Comparison of ENCODE assay signal across 1 cellular context in genomic region chr4:56049428-56050212, GRCh38.
TF ChIP-seq lines count a peak whose summit lies in the region.

No MANE protein-coding gene starts in this region.

TF ChIP-seq in HepG2, 621 proteins besides CTCF, POLR2A, EP300 and RAD21 (continued from another document and continues in another):
- TF ChIP-seq ZBTB40 (IDR thresholded peaks at IDR 0.05) (no peak), ZBTB40 (CRISPR knock-in tag; IDR thresholded peaks at IDR 0.05) (no peak), NFAT5 (CRISPR knock-in tag; IDR thresholded peaks at IDR 0.05) (no peak), ZNF629 (CRISPR knock-in tag; conservative IDR thresholded peaks at IDR 0.05) (no peak), FOXP1 (IDR thresholded peaks at IDR 0.05) (no peak), FOXP1 (CRISPR knock-in tag; IDR thresholded peaks at IDR 0.05) (no peak), SMYD3 (CRISPR knock-in tag; IDR thresholded peaks at IDR 0.05) (no peak), SETDB1 (CRISPR knock-in tag; IDR thresholded peaks at IDR 0.05; ENCODE audit: borderline replicate concordance) (no peak), PHF8 (CRISPR knock-in tag; IDR thresholded peaks at IDR 0.05) (no peak), JARID2 (CRISPR knock-in tag; IDR thresholded peaks at IDR 0.05; ENCODE audit: insufficient replicate concordance) (no peak), ZNF501 (CRISPR knock-in tag; IDR thresholded peaks at IDR 0.05) (peak; percentile 44; the same call in 1 of the 2 replicates), THAP9 (CRISPR knock-in tag; IDR thresholded peaks at IDR 0.05; ENCODE audit: borderline replicate concordance) (no peak), ZBTB7B (CRISPR knock-in tag; IDR thresholded peaks at IDR 0.05) (no peak; the same call in 1 of the 2 replicates), TARDBP (CRISPR knock-in tag; IDR thresholded peaks at IDR 0.05) (0 out of 2 replicates have a peak, but pooled peaks have one; percentile 19), AGO2 (optimal IDR thresholded peaks at IDR 0.05; ENCODE audit: low read depth, low read length) (no peak), ZNF777 (CRISPR knock-in tag; IDR thresholded peaks at IDR 0.05) (peak; percentile 93), FOXM1 (CRISPR knock-in tag; IDR thresholded peaks at IDR 0.05) (no peak), ZNF331 (CRISPR knock-in tag; IDR thresholded peaks at IDR 0.05) (peak; percentile 25; the same call in 1 of the 2 replicates), ZSCAN21 (CRISPR knock-in tag; IDR thresholded peaks at IDR 0.05; ENCODE audit: borderline replicate concordance) (no peak), SNAPC4 (CRISPR knock-in tag; IDR thresholded peaks at IDR 0.05) (no peak), POGK (CRISPR knock-in tag; conservative IDR thresholded peaks at IDR 0.05) (no peak), ZBTB33 (CRISPR knock-in tag; IDR thresholded peaks at IDR 0.05) (no peak), NKX3-1 (CRISPR knock-in tag; IDR thresholded peaks at IDR 0.05) (no peak), TCF7L2 (IDR thresholded peaks at IDR 0.05; ENCODE audit: low read depth, low read length) (no peak), BORCS8-MEF2B (CRISPR knock-in tag; IDR thresholded peaks at IDR 0.05) (peak; percentile 17; the same call in 1 of the 2 replicates), NR1H2 (CRISPR knock-in tag; IDR thresholded peaks at IDR 0.05; ENCODE audit: borderline replicate concordance, low read depth) (no peak), KDM4B (CRISPR knock-in tag; IDR thresholded peaks at IDR 0.05) (0 out of 2 replicates have a peak, but pooled peaks have one; percentile 33), POGZ (CRISPR knock-in tag; IDR thresholded peaks at IDR 0.05) (no peak)
